In the genomic region with DNA sequence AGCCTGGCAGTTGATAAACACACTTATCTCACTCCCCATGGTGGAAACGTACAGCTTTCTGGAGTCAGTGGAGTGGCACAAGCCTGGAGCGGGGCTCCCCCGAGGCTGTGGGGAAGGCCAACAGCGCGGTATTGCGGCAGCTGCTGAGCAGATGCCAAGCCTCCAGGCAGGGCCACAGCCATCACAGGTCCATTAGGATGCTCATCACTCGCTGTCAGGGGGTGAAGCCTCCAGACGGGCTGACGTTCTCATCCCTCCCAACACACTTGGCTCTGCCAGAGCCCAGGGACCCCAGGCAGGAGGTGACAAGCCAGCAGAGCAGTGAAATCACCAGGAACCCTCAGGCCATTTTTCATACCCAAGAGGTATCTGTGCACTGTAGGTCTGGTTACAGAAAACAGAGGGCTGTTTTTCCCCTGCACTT, we compare ENCODE assay signal across 23 cellular contexts.
A peak's percentile ranks its signal among the peaks of the same experiment; 100 is the strongest.
DNase-seq lines count a peak whose midpoint lies in the region; ATAC-seq and TF ChIP-seq lines count a peak whose summit lies in the region.
"Had no signal": no experiment of that assay in that cellular context is flagged by ENCODE, and none has a peak within 500 bp of the region (broad histone marks: within the 10 kb centered on the region; RNA-seq: fewer than 3 reads in every experiment).

No MANE protein-coding gene starts in this region.

- H3K9me3 ChIP-seq in right atrium auricular region = peaks cover 0 to 7% of the 10 kb centered on the region in 2 donors
- H3K9me3 ChIP-seq in osteoblast (ENCODE audit: low read depth, low read length) = peaks cover 2% of the 10 kb centered on the region
- H3K9me3 ChIP-seq: adrenal gland, SJSA1, upper lobe of left lung had no signal

- H3K4me2 ChIP-seq in osteoblast (ENCODE audit: insufficient read depth, low read length) = no peak overlapping the region

- H3K27me3 ChIP-seq in right atrium auricular region (no peaks in the 10 kb centered on the region), osteoblast (ENCODE audit: insufficient read depth, low read length) (no peaks in the 10 kb centered on the region)
- H3K27me3 ChIP-seq: adrenal gland, heart right ventricle, neural progenitor cell, SJSA1, upper lobe of left lung had no signal

- H3K9me3 Mint-ChIP-seq in type B pancreatic cell = peaks cover 14% of the 10 kb centered on the region
- H3K9me3 Mint-ChIP-seq in activated CD4-positive, alpha-beta T cell treated with anti-CD3 and anti-CD28 coated beads, Interleukin-2, amount 10 ng/mL, durations not matched to agents 7 days and 5 days = no peaks in the 10 kb centered on the region
- H3K9me3 Mint-ChIP-seq: stimulated activated memory B cell treated with anti-CD40 and anti-IgM and Interleukin-4, amounts not matched to agents 10 μg/mL and 1 μg/mL and 100 μg/mL, for 72 hours had no signal

- H3K36me3 ChIP-seq in right atrium auricular region (no peaks in the 10 kb centered on the region), osteoblast (ENCODE audit: insufficient read depth, low read length) (no peaks in the 10 kb centered on the region)
- H3K36me3 ChIP-seq: adrenal gland, heart right ventricle, neural progenitor cell, SJSA1, upper lobe of left lung had no signal

- peaks cover 13% of the 10 kb centered on the region for H3K4me1 Mint-ChIP-seq in type B pancreatic cell (ENCODE audit: unreplicated experiment)
- H3K4me1 Mint-ChIP-seq in activated CD4-positive, alpha-beta T cell treated with anti-CD3 and anti-CD28 coated beads, Interleukin-2, amount 10 ng/mL, durations not matched to agents 7 days and 5 days = no peaks in the 10 kb centered on the region
- H3K4me1 Mint-ChIP-seq: mesothelial cell of epicardium; stimulated activated memory B cell treated with anti-CD40 and anti-IgM and Interleukin-4, amounts not matched to agents 10 μg/mL and 1 μg/mL and 100 μg/mL, for 72 hours had no signal

- H3K4me3 Mint-ChIP-seq in type B pancreatic cell = no peak overlapping the region
- no peak overlapping the region for H3K4me3 Mint-ChIP-seq in activated CD4-positive, alpha-beta T cell treated with anti-CD3 and anti-CD28 coated beads, Interleukin-2, amount 10 ng/mL, durations not matched to agents 7 days and 5 days
- H3K4me3 Mint-ChIP-seq: mesothelial cell of epicardium; neural progenitor cell; stimulated activated memory B cell treated with anti-CD40 and anti-IgM and Interleukin-4, amounts not matched to agents 10 μg/mL and 1 μg/mL and 100 μg/mL, for 72 hours had no signal

- H3K4me1 ChIP-seq in right atrium auricular region (no peaks in the 10 kb centered on the region), osteoblast (ENCODE audit: insufficient read depth, low read length) (no peaks in the 10 kb centered on the region)
- H3K4me1 ChIP-seq: adrenal gland, heart right ventricle, SJSA1, upper lobe of left lung had no signal

- no peak for DNase-seq in Right ventricle myocardium inferior (ENCODE audit: missing footprints)
- no peak for DNase-seq in right atrium auricular region (ENCODE audit: low spot score)
- DNase-seq in amygdala (lab: John Stamatoyannopoulos, UW) = peak in 32 of 56 donors; percentile 2 to 49 (median 12)
- DNase-seq in islet precursor cell = peak; percentile 71
- peak; percentile 68 for DNase-seq in type B pancreatic cell (ENCODE audit: extremely low spot score, unreplicated experiment)
- DNase-seq in activated CD4-positive, alpha-beta T cell treated with anti-CD3 and anti-CD28 coated beads, Interleukin-2, amount 10 ng/mL, durations not matched to agents 7 days and 5 days = no peak
- DNase-seq in mesenteric fat pad (ENCODE audit: low spot score) = no peak
- no peak for DNase-seq in osteoblast (ENCODE audit: insufficient read length, low spot score, missing footprints)
- DNase-seq: activated effector memory CD4-positive, alpha-beta T cell treated with anti-CD3 and anti-CD28 coated beads, Interleukin-2, amount 50 U/mL, for 16 hours; cerebellar nuclear complex; DMS79 treated with DMSO at 0.1 percent for 48 hours; Kasumi-1; NCI-H1105; NCI-H524 treated with DMSO at 0.1 percent for 48 hours; T1000 had no signal

- TF ChIP-seq CTCF in right atrium auricular region (IDR thresholded peaks at IDR 0.05) = no peak
- TF ChIP-seq CTCF in type B pancreatic cell (conservative IDR thresholded peaks at IDR 0.05) = no peak
- no peak for TF ChIP-seq CTCF in osteoblast (IDR thresholded peaks at IDR 0.05; ENCODE audit: extremely low read depth, low read depth, low read length)

- POLR2A ChIA-PET in activated CD4-positive, alpha-beta T cell treated with anti-CD3 and anti-CD28 coated beads, Interleukin-2, amount 10 ng/mL, durations not matched to agents 7 days and 5 days (lab: Charles Lee) = no interaction called here

- no peaks in the 10 kb centered on the region for H3K27me3 Mint-ChIP-seq in type B pancreatic cell
- H3K27me3 Mint-ChIP-seq in activated CD4-positive, alpha-beta T cell treated with anti-CD3 and anti-CD28 coated beads, Interleukin-2, amount 10 ng/mL, durations not matched to agents 7 days and 5 days = no peaks in the 10 kb centered on the region
- H3K27me3 Mint-ChIP-seq: stimulated activated memory B cell treated with anti-CD40 and anti-IgM and Interleukin-4, amounts not matched to agents 10 μg/mL and 1 μg/mL and 100 μg/mL, for 72 hours had no signal

- no peak overlapping the region for H3K4me3 ChIP-seq in right atrium auricular region
- H3K4me3 ChIP-seq in osteoblast (ENCODE audit: insufficient read depth, low read length) = no peak overlapping the region
- H3K4me3 ChIP-seq: adrenal gland, heart right ventricle, neural progenitor cell, SJSA1, upper lobe of left lung had no signal

- ATAC-seq in Right ventricle myocardium inferior = peak; percentile 79
- ATAC-seq: activated CD4-positive, CD25-positive, alpha-beta regulatory T cell treated with anti-CD3 and anti-CD28 coated beads, Interleukin-2, amount 50 U/mL, for 24 hours; stimulated activated memory B cell treated with anti-CD40 and anti-IgM and Interleukin-4, amounts not matched to agents 10 μg/mL and 1 μg/mL and 100 μg/mL, for 72 hours had no signal

- intact Hi-C loops in Right ventricle myocardium inferior (cut with DNase I) = no loop called here

- no peaks in the 10 kb centered on the region for H4K20me1 ChIP-seq in osteoblast (ENCODE audit: insufficient read depth, low read length)

- no peaks in the 10 kb centered on the region for H3K36me3 Mint-ChIP-seq in type B pancreatic cell
- H3K36me3 Mint-ChIP-seq in activated CD4-positive, alpha-beta T cell treated with anti-CD3 and anti-CD28 coated beads, Interleukin-2, amount 10 ng/mL, durations not matched to agents 7 days and 5 days (ENCODE audit: low read depth) = no peaks in the 10 kb centered on the region
- H3K36me3 Mint-ChIP-seq: mesothelial cell of epicardium; neural progenitor cell; stimulated activated memory B cell treated with anti-CD40 and anti-IgM and Interleukin-4, amounts not matched to agents 10 μg/mL and 1 μg/mL and 100 μg/mL, for 72 hours had no signal

- CTCF ChIA-PET in activated CD4-positive, alpha-beta T cell treated with anti-CD3 and anti-CD28 coated beads, Interleukin-2, amount 10 ng/mL, durations not matched to agents 7 days and 5 days (lab: Charles Lee) = no interaction called here

- no peak overlapping the region for H3K27ac Mint-ChIP-seq in type B pancreatic cell
- no peak overlapping the region for H3K27ac Mint-ChIP-seq in activated CD4-positive, alpha-beta T cell treated with anti-CD3 and anti-CD28 coated beads, Interleukin-2, amount 10 ng/mL, durations not matched to agents 7 days and 5 days
- H3K27ac Mint-ChIP-seq: mesothelial cell of epicardium; neural progenitor cell; stimulated activated memory B cell treated with anti-CD40 and anti-IgM and Interleukin-4, amounts not matched to agents 10 μg/mL and 1 μg/mL and 100 μg/mL, for 72 hours had no signal

- H3K79me2 ChIP-seq in osteoblast (ENCODE audit: insufficient read depth, low read length) = no peaks in the 10 kb centered on the region

- H3K27ac ChIP-seq in right atrium auricular region (no peak overlapping the region), osteoblast (ENCODE audit: low read depth, low read length) (no peak overlapping the region)
- H3K27ac ChIP-seq: adrenal gland, heart right ventricle, neural progenitor cell, SJSA1, upper lobe of left lung had no signal

- no peak overlapping the region for H2AFZ ChIP-seq in osteoblast (ENCODE audit: low read length)
- H2AFZ ChIP-seq: neural progenitor cell had no signal

Comparison
In these comparisons a context has a peak if more than half of its experiments do, and no peak if none do; other contexts are left out.
1. DNase-seq: peak in amygdala (32 of 56), islet precursor cell (single experiment) and type B pancreatic cell (single experiment); none in Right ventricle myocardium inferior (single experiment), right atrium auricular region (single experiment), activated CD4-positive, alpha-beta T cell treated with anti-CD3 and anti-CD28 coated beads, Interleukin-2, amount 10 ng/mL, durations not matched to agents 7 days and 5 days (single experiment), mesenteric fat pad (single experiment) and osteoblast (single experiment).